ENCODE assay signal across 8 cellular contexts in the genomic region with DNA sequence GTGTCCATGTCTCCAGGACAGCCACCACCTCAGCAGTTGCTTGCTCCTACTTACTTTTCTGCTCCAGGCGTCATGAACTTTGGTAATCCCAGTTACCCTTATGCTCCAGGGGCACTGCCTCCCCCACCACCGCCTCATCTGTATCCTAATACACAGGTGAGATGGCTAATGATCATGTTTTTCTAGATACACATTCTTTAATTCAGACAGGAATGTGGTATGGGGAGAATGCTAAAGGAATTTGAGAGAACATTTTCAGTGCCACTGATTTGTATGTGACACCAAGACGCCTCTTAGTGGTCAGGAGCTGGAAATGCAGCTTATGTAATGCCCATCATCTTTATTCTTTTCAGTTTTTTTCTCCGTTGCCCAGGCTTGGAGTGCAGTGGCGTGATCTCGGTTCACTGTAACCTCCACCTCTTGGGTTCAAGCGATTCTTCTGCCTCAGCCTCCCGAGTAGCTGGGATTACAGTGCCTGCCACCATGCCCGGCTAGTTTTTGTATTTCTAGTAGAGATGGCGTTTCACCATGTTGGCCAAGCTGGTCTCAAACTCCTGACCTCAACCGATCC. TPM values are rescaled to one million over a fixed set of nuclear protein-coding genes. Genes with fewer than 3 reads are reported as not detected.
A peak's percentile ranks its signal among the peaks of the same experiment; 100 is the strongest.
DNase-seq lines count a peak whose midpoint lies in the region; TF ChIP-seq lines count a peak whose summit lies in the region.

No MANE protein-coding gene starts in this region.

- H3K4me3 ChIP-seq in choroid plexus epithelial cell (ENCODE audit: low read depth, low read length), result no peak overlapping the region

- intact Hi-C loops in posterior vena cava (cut with DNase I), result loop anchor here in 1 of 2 donors (5.0 kb wide), 1 partner anchor 46 kb away; the partner anchor contains the start of gene MSL1

- peak; percentile 56 for DNase-seq in NCI-H748 (lab: John Stamatoyannopoulos, UW; ENCODE audit: unreplicated experiment)
- no peak for DNase-seq in NCI-H748 treated with DMSO at 0.1 percent for 48 hours (lab: John Stamatoyannopoulos, UW)
- peak; percentile 42 for DNase-seq in SKM-1 treated with dmso at 0.1 percent for 144 hours (lab: John Stamatoyannopoulos, UW; ENCODE audit: unreplicated experiment)
- peak; percentile 89 for DNase-seq in choroid plexus epithelial cell (ENCODE audit: low read depth)
- DNase-seq in kidney tubule cell (ENCODE audit: low spot score), result peak; percentile 79
- DNase-seq in superior temporal gyrus (ENCODE audit: extremely low spot score), result peak; percentile 92
- DNase-seq in posterior vena cava (ENCODE audit: low spot score), result no peak

- peak; percentile 77 for TF ChIP-seq CTCF in LNCAP (IDR thresholded peaks at IDR 0.05)
- TF ChIP-seq CTCF in choroid plexus epithelial cell (conservative IDR thresholded peaks at IDR 0.05; ENCODE audit: low read depth, low read length), result peak; percentile 73

RNA-seq across cellular contexts. Expression of gene RAPGEFL1, which starts 8.9 kb away (rescaled TPM):
- 1 to 10 TPM; 4.5 to 5.2 TPM for total RNA-seq in posterior vena cava

RNA-seq across cellular contexts. Expression of gene CASC3, which starts 28.0 kb away (rescaled TPM):
- 100 to 1,000 TPM in 1 of 2 donors, 10 to 100 TPM in 1; 99.2 to 103 TPM for total RNA-seq in posterior vena cava

RNA-seq across cellular contexts. Expression of gene MSL1, which starts 46.6 kb away (rescaled TPM):
- total RNA-seq in posterior vena cava, result 10 to 100 TPM; 66.7 to 68.8 TPM

RNA-seq across cellular contexts. Expression of gene WIPF2, which starts 50.8 kb away (rescaled TPM):
- 10 to 100 TPM; 24.8 to 28.9 TPM for total RNA-seq in posterior vena cava

Comparison
In these comparisons a context has a peak if more than half of its experiments do, and no peak if none do; other contexts are left out.
1. DNase-seq: peak in NCI-H748 (single experiment), SKM-1 treated with dmso at 0.1 percent for 144 hours (single experiment), choroid plexus epithelial cell (single experiment), kidney tubule cell (single experiment) and superior temporal gyrus (single experiment); none in NCI-H748 treated with DMSO at 0.1 percent for 48 hours (single experiment) and posterior vena cava (single experiment).